ENCODE assay signal across 2 cellular contexts in the genomic region with DNA sequence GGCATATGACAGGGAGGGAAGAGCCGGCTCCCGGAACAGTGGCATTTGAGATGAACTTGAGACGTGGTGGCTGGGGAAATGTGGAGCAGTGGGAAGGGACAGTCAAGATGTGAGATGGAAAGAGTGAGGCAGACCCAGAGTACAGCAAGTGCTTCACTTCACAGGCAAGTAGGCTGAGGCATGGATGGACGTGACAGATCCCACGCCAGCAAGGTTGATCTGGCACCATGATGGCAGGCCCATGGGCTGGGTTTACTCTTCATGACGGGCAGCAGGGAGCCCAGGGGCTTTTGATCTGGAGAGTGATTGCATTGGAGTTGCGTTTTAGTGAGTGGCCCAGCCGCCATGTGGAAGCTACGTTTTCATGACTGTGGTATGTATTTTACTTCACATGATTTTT.
TF ChIP-seq lines count a peak whose summit lies in the region.

No MANE protein-coding gene starts in this region.

TF ChIP-seq in IMR-90, 13 proteins besides CTCF, POLR2A, EP300 and RAD21:
- TF ChIP-seq MAZ (IDR thresholded peaks at IDR 0.05; ENCODE audit: borderline replicate concordance, low read depth, low read length) (no peak), RCOR1 (IDR thresholded peaks at IDR 0.05; ENCODE audit: insufficient replicate concordance, low read length) (no peak), RFX5 (IDR thresholded peaks at IDR 0.05; ENCODE audit: low read depth, low read length) (no peak), CHD1 (IDR thresholded peaks at IDR 0.05; ENCODE audit: low read depth, low read length) (no peak), SMC3 (IDR thresholded peaks at IDR 0.05; ENCODE audit: low read depth, low read length) (no peak), BHLHE40 (IDR thresholded peaks at IDR 0.05; ENCODE audit: low read depth, low read length) (no peak)
- TF ChIP-seq, protein P1, sequence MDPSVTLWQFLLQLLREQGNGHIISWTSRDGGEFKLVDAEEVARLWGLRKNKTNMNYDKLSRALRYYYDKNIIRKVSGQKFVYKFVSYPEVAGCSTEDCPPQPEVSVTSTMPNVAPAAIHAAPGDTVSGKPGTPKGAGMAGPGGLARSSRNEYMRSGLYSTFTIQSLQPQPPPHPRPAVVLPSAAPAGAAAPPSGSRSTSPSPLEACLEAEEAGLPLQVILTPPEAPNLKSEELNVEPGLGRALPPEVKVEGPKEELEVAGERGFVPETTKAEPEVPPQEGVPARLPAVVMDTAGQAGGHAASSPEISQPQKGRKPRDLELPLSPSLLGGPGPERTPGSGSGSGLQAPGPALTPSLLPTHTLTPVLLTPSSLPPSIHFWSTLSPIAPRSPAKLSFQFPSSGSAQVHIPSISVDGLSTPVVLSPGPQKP (IDR thresholded peaks at IDR 0.05; ENCODE audit: borderline replicate concordance, low read depth, low read length): no peak

TF ChIP-seq in H1, 55 proteins besides CTCF, POLR2A, EP300 and RAD21:
- TF ChIP-seq YY1 (IDR thresholded peaks at IDR 0.05; ENCODE audit: low read depth, low read length): no peak
- no peak for TF ChIP-seq JUN (IDR thresholded peaks at IDR 0.05; ENCODE audit: low read depth, low read length)
- TF ChIP-seq, protein P2, sequence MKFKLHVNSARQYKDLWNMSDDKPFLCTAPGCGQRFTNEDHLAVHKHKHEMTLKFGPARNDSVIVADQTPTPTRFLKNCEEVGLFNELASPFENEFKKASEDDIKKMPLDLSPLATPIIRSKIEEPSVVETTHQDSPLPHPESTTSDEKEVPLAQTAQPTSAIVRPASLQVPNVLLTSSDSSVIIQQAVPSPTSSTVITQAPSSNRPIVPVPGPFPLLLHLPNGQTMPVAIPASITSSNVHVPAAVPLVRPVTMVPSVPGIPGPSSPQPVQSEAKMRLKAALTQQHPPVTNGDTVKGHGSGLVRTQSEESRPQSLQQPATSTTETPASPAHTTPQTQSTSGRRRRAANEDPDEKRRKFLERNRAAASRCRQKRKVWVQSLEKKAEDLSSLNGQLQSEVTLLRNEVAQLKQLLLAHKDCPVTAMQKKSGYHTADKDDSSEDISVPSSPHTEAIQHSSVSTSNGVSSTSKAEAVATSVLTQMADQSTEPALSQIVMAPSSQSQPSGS (IDR thresholded peaks at IDR 0.05; ENCODE audit: low read length): no peak
- TF ChIP-seq SUZ12 (IDR thresholded peaks at IDR 0.05; ENCODE audit: low read length): no peak
- TF ChIP-seq PHF8 (conservative IDR thresholded peaks at IDR 0.05; ENCODE audit: low read depth, low read length): no peak
- TF ChIP-seq, protein P3, sequence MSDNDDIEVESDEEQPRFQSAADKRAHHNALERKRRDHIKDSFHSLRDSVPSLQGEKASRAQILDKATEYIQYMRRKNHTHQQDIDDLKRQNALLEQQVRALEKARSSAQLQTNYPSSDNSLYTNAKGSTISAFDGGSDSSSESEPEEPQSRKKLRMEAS (IDR thresholded peaks at IDR 0.05): no peak
- TF ChIP-seq TCF12 (IDR thresholded peaks at IDR 0.05; ENCODE audit: low read depth, low read length): no peak
- no peak for TF ChIP-seq SIRT6 (IDR thresholded peaks at IDR 0.05; ENCODE audit: low read length)
- no peak for TF ChIP-seq TEAD4 (IDR thresholded peaks at IDR 0.05; ENCODE audit: low read depth, low read length)
- no peak for TF ChIP-seq GTF2F1 (IDR thresholded peaks at IDR 0.05; ENCODE audit: borderline replicate concordance, low read depth, low read length)
